In the genomic region with DNA sequence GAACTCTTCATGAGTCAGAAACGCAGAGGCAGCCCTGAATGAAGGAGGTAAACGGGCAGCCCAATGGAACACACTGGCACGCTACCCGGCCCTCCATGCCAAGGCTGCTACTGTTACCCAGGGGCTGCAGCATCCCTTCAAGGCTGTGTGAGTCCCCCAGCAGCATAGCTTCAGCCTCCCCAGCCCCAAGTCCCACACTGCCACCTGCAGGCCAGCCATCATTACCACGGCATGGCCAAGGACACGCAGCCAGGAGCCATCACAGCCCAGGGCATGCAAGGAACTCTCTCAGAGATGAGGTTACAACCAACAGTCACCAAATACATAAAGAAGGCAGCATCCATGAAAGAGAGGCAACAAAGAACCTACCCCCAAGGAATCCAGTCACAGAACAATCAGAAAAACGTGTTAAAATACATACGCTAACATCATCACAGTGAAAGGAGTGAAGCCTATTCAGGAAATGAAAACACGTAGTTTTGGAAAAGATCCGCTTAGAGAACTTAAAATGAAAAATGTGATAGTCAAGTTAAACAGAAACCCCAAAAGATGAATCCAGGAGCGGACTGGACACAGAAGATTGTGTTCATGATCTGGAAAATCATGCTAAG, we compare ENCODE assay signal across 8 cellular contexts. TPM values are rescaled to one million over a fixed set of nuclear protein-coding genes. Genes with fewer than 3 reads are reported as not detected.
DNase-seq lines count a peak whose midpoint lies in the region; ATAC-seq, FAIRE-seq and TF ChIP-seq lines count a peak whose summit lies in the region.

No MANE protein-coding gene starts in this region.

- no peaks in the 10 kb centered on the region for H3K36me3 ChIP-seq in A673 (ENCODE audit: insufficient read depth, low read length, poor library complexity, severe bottlenecking)
- no peaks in the 10 kb centered on the region for H3K36me3 ChIP-seq in pancreas

- H3K4me3 ChIP-seq in A673 (ENCODE audit: low read depth, low read length, poor library complexity, severe bottlenecking) (no peak overlapping the region), GM12875 (ENCODE audit: low read depth, low read length) (no peak overlapping the region), epithelial cell of esophagus (ENCODE audit: low read length) (no peak overlapping the region), pancreas (no peak overlapping the region)

- WGBS in pancreas, 2 donors = 44 to 55% methylated on average over 11 of the region's 11 CpGs

- H3K4me1 ChIP-seq in A673 (ENCODE audit: insufficient read depth, low read length, poor library complexity, severe bottlenecking) (peaks cover 18% of the 10 kb centered on the region), pancreas (no peaks in the 10 kb centered on the region)

- BruUV-seq in A673 (replicated peaks; lab: Mats Ljungman, UMichigan) = no TSS peak

- H3K27me3 ChIP-seq in A673 (replicated peaks; ENCODE audit: insufficient read depth, low read depth, low read length, poor library complexity) = no peaks in the 10 kb centered on the region
- H3K27me3 ChIP-seq in pancreas = no peaks in the 10 kb centered on the region

- CTCF ChIA-PET in A673 (lab: Charles Lee) = interaction anchor here (0.6 to 1.4 kb wide), 3 partner anchors 15 to 144 kb away, joined by 3 to 4 read pairs (median 3); no protein-coding TSS in a partner anchor

- POLR2A ChIA-PET in A673 (lab: Charles Lee; ENCODE audit: low non-redundant PET) = interaction anchor here (0.6 kb wide), 1 partner anchor 37 kb away, joined by 3 read pairs; no protein-coding TSS in a partner anchor

- peak; percentile 65 for DNase-seq in A673 (ENCODE audit: low spot score)
- peak; percentile 23 for DNase-seq in NCI-H345 treated with DMSO at 0.1 percent for 48 hours (lab: John Stamatoyannopoulos, UW; ENCODE audit: unreplicated experiment)
- DNase-seq in activated CD4-positive, alpha-beta T cell treated with anti-CD3 and anti-CD28 coated beads, Interleukin-2, amount 50 U/mL, for 1 hour = peak; percentile 54
- peak; percentile 70 for DNase-seq in epithelial cell of esophagus (ENCODE audit: low read depth)
- peak in 5 of 6 donors; percentile 40 to 87 (median 57) for DNase-seq in pancreas
- no peak for DNase-seq in NCI-H1048 (lab: John Stamatoyannopoulos, UW)

- H3K9me3 ChIP-seq in A673 (ENCODE audit: low read depth, low read length, poor library complexity, severe bottlenecking) (no peaks in the 10 kb centered on the region), pancreas (no peaks in the 10 kb centered on the region)

- peak; percentile 87 for TF ChIP-seq CTCF in A673 (conservative IDR thresholded peaks at IDR 0.05; ENCODE audit: low read depth, low read length)
- TF ChIP-seq CTCF in GM12875 (IDR thresholded peaks at IDR 0.05; ENCODE audit: borderline replicate concordance, insufficient read depth, low read depth, low read length) = peak; percentile 85
- TF ChIP-seq CTCF in epithelial cell of esophagus (IDR thresholded peaks at IDR 0.05; ENCODE audit: insufficient read depth, low read depth, low read length, missing control alignments) = peak; percentile 91
- TF ChIP-seq CTCF in pancreas (IDR thresholded peaks at IDR 0.05) = peak; percentile 31 to 64 (median 43)

- H3K27ac ChIP-seq in A673 (ENCODE audit: low read depth, low read length, poor library complexity, severe bottlenecking) (no peak overlapping the region), pancreas (no peak overlapping the region)

- no peak for FAIRE-seq in pancreas (lab: Jason Lieb, UNC)

- intact Hi-C loops in A673 (cut with micrococcal nuclease; ENCODE audit: unreplicated experiment) (loop anchor here (5.0 kb wide), 2 partner anchors 52 to 147 kb away; no protein-coding TSS in a partner anchor), pancreas (cut with DNase I) (loop anchor here in 2 of 3 donors (5.0 to 10.0 kb wide), 3 partner anchors 67 to 149 kb away; no protein-coding TSS in a partner anchor)

- ATAC-seq in pancreas (peak; percentile 58 to 91 (median 86)), GM21723 (IDR thresholded peaks at IDR 0.05; ENCODE audit: unreplicated experiment) (no peak)

RNA-seq across cellular contexts. Expression of a gene that starts 22.4 kb away (rescaled TPM):
- total RNA-seq in A673 (2021) (not detected in 2 replicates), pancreas (1 to 10 TPM in 1 of 6 donors, under 1 TPM in 5; 0.08 to 1.1 (median 0.26) TPM)
- under 1 TPM; 0.23 to 0.91 TPM for polyA plus RNA-seq in pancreas

RNA-seq across cellular contexts. Expression of a gene that starts 39.6 kb away (rescaled TPM):
- total RNA-seq in A673 (2021) (not detected in 2 replicates), pancreas (under 1 TPM in 2 of 6 donors, not detected in 4; 0.09 to 0.31 TPM)
- under 1 TPM; 0.04 to 0.05 TPM for polyA plus RNA-seq in pancreas
